Comparison of ENCODE assay signal across 10 cellular contexts in the genomic region with DNA sequence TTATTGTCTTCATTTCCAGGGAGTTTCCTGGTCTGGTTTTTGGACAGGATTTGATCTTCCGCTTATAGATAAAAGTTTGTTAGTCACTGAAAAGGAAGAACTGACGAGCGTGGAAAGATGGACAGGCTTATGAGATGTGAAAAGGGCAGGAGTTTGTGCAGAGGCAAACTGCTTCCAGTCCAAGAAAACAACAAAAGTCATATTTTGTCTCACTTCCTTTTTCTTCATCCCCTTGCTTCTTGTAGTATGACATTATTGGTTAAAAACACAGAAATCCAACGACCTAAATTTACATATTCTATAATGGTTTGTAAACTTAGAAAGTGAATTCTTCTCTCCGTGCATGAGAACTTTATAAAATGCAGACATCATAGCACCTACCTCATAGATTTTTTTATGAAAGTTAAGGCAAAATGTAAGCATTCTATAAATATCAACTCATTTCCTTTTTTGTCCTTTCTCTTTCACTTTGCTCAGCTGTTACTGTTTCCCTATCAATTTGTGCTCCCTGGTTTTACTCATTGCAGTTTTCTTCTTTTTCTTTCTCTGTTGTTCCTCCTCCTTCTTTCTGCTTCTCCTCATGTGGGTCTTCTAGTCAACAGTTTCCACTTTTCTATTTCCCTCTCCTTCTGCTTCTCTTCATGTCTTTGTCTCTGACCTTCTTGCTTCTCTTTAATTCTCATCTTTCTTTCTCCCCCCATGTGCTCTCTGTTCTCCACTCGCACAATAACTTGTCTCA.
DNase-seq lines count a peak whose midpoint lies in the region; ATAC-seq and TF ChIP-seq lines count a peak whose summit lies in the region.
"Had no signal": no experiment of that assay in that cellular context is flagged by ENCODE, and none has a peak within 500 bp of the region (broad histone marks: within the 10 kb centered on the region; RNA-seq: fewer than 3 reads in every experiment).

No MANE protein-coding gene starts in this region.

- 68 to 81% (median 74%) methylated on average over 6 of the region's 6 CpGs for WGBS in psoas muscle, 3 donors

- CTCF ChIA-PET in OCI-LY7 (lab: Charles Lee; ENCODE audit: unreplicated experiment), result no interaction called here

- H3K27me3 ChIP-seq in osteoblast (ENCODE audit: insufficient read depth, low read length) (no peaks in the 10 kb centered on the region), psoas muscle (ENCODE audit: insufficient read depth in 3 of 3, low read length in 2 of 3) (no peaks in the 10 kb centered on the region)

- H3K9me2 ChIP-seq in OCI-LY7 (ENCODE audit: insufficient read depth, low read length), result no peaks in the 10 kb centered on the region

- TF ChIP-seq CTCF in OCI-LY7 (conservative IDR thresholded peaks at IDR 0.05; ENCODE audit: low read length) (no peak), osteoblast (IDR thresholded peaks at IDR 0.05; ENCODE audit: extremely low read depth, low read depth, low read length) (no peak), psoas muscle (IDR thresholded peaks at IDR 0.05) (no peak)

- no peaks in the 10 kb centered on the region for H4K20me1 ChIP-seq in OCI-LY7 (ENCODE audit: insufficient read depth, low read length)
- no peaks in the 10 kb centered on the region for H4K20me1 ChIP-seq in osteoblast (ENCODE audit: insufficient read depth, low read length)

- H3K27ac ChIP-seq in OCI-LY7 (ENCODE audit: low read depth, low read length, poor library complexity, severe bottlenecking) (peak overlapping the region; percentile 9), osteoblast (ENCODE audit: low read depth, low read length) (no peak overlapping the region), psoas muscle (no peak overlapping the region)
- H3K27ac ChIP-seq: 22Rv1 had no signal

- BruUV-seq in OCI-LY7 (replicated peaks; lab: Mats Ljungman, UMichigan), result no TSS peak

- intact Hi-C loops in OCI-LY7 (cut with micrococcal nuclease; ENCODE audit: unreplicated experiment), result no loop called here
- intact Hi-C loops in head of caudate nucleus (cut with DNase I), result no loop called here
- intact Hi-C loops in psoas muscle (cut with DNase I), result no loop called here

- H3K4me2 ChIP-seq in OCI-LY7 (ENCODE audit: low read length) (peak overlapping the region; percentile 47; the same call in 1 of the 2 replicates), osteoblast (ENCODE audit: insufficient read depth, low read length) (peak overlapping the region; percentile 63)

- no peaks in the 10 kb centered on the region for H3K9me3 ChIP-seq in OCI-LY7 (ENCODE audit: low read length)
- H3K9me3 ChIP-seq in osteoblast (ENCODE audit: low read depth, low read length), result no peaks in the 10 kb centered on the region
- no peaks in the 10 kb centered on the region for H3K9me3 ChIP-seq in psoas muscle

- H3K4me3 ChIP-seq in OCI-LY7 (ENCODE audit: low read depth, low read length, poor library complexity, severe bottlenecking) (peak overlapping the region; percentile 31), osteoblast (ENCODE audit: insufficient read depth, low read length) (peak overlapping the region; percentile 39), psoas muscle (no peak overlapping the region)

- H3K4me1 ChIP-seq in OCI-LY7 (ENCODE audit: insufficient read depth, low read length, poor library complexity, severe bottlenecking) (peaks cover 11% of the 10 kb centered on the region), osteoblast (ENCODE audit: insufficient read depth, low read length) (no peaks in the 10 kb centered on the region), psoas muscle (no peaks in the 10 kb centered on the region)

- H3K79me2 ChIP-seq in OCI-LY7 (ENCODE audit: insufficient read depth, low read depth, low read length) (no peaks in the 10 kb centered on the region), osteoblast (ENCODE audit: insufficient read depth, low read length) (no peaks in the 10 kb centered on the region)

- DNase-seq in SIG-M5 treated with dmso at 0.1 percent for 504 hours (lab: John Stamatoyannopoulos, UW; ENCODE audit: unreplicated experiment) (peak; percentile 70), SIG-M5 (lab: John Stamatoyannopoulos, UW) (no peak), OCI-LY7 (ENCODE audit: low spot score) (peak; percentile 40), osteoblast (ENCODE audit: insufficient read length, low spot score, missing footprints) (no peak), head of caudate nucleus (no peak), cerebellum (ENCODE audit: low spot score) (no peak), psoas muscle (no peak)
- DNase-seq: foreskin melanocyte had no signal

- POLR2A ChIA-PET in OCI-LY7 (lab: Charles Lee), result no interaction called here

- ATAC-seq in HG02798 (IDR thresholded peaks at IDR 0.05; ENCODE audit: poor library complexity, unreplicated experiment) (peak; percentile 91), psoas muscle (no peak)

- H2AFZ ChIP-seq in OCI-LY7 (ENCODE audit: low read length), result peak overlapping the region; percentile 67; the same call in 1 of the 2 replicates
- H2AFZ ChIP-seq in osteoblast (ENCODE audit: low read length), result peak overlapping the region; percentile 83

- H3K36me3 ChIP-seq in OCI-LY7 (ENCODE audit: insufficient read depth, low read length), result no peaks in the 10 kb centered on the region
- H3K36me3 ChIP-seq in osteoblast (ENCODE audit: insufficient read depth, low read length), result no peaks in the 10 kb centered on the region
- no peaks in the 10 kb centered on the region for H3K36me3 ChIP-seq in psoas muscle (ENCODE audit: insufficient read depth in 1 of 2, low read depth in 1 of 2)

Comparison
In these comparisons a context has a peak if more than half of its experiments do, and no peak if none do; other contexts are left out.
1. DNase-seq: peak in SIG-M5 treated with dmso at 0.1 percent for 504 hours (single experiment) and OCI-LY7 (single experiment); none in SIG-M5 (single experiment), osteoblast (single experiment), head of caudate nucleus (0 of 42), cerebellum (single experiment) and psoas muscle (0 of 2).